In genomic region chr10:69630651-69631400, GRCh38 we compare ENCODE assay signal across 1 cellular context.
A peak's percentile ranks its signal among the peaks of the same experiment; 100 is the strongest.
TF ChIP-seq lines count a peak whose summit lies in the region.

No MANE protein-coding gene starts in this region.

TF ChIP-seq in neural cell, 6 proteins besides CTCF, POLR2A, EP300 and RAD21 (continued from another document):
- TF ChIP-seq, protein P1, sequence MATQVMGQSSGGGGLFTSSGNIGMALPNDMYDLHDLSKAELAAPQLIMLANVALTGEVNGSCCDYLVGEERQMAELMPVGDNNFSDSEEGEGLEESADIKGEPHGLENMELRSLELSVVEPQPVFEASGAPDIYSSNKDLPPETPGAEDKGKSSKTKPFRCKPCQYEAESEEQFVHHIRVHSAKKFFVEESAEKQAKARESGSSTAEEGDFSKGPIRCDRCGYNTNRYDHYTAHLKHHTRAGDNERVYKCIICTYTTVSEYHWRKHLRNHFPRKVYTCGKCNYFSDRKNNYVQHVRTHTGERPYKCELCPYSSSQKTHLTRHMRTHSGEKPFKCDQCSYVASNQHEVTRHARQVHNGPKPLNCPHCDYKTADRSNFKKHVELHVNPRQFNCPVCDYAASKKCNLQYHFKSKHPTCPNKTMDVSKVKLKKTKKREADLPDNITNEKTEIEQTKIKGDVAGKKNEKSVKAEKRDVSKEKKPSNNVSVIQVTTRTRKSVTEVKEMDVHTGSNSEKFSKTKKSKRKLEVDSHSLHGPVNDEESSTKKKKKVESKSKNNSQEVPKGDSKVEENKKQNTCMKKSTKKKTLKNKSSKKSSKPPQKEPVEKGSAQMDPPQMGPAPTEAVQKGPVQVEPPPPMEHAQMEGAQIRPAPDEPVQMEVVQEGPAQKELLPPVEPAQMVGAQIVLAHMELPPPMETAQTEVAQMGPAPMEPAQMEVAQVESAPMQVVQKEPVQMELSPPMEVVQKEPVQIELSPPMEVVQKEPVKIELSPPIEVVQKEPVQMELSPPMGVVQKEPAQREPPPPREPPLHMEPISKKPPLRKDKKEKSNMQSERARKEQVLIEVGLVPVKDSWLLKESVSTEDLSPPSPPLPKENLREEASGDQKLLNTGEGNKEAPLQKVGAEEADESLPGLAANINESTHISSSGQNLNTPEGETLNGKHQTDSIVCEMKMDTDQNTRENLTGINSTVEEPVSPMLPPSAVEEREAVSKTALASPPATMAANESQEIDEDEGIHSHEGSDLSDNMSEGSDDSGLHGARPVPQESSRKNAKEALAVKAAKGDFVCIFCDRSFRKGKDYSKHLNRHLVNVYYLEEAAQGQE (IDR thresholded peaks at IDR 0.05; ENCODE audit: borderline replicate concordance): peak; percentile 1
